In the genomic region with DNA sequence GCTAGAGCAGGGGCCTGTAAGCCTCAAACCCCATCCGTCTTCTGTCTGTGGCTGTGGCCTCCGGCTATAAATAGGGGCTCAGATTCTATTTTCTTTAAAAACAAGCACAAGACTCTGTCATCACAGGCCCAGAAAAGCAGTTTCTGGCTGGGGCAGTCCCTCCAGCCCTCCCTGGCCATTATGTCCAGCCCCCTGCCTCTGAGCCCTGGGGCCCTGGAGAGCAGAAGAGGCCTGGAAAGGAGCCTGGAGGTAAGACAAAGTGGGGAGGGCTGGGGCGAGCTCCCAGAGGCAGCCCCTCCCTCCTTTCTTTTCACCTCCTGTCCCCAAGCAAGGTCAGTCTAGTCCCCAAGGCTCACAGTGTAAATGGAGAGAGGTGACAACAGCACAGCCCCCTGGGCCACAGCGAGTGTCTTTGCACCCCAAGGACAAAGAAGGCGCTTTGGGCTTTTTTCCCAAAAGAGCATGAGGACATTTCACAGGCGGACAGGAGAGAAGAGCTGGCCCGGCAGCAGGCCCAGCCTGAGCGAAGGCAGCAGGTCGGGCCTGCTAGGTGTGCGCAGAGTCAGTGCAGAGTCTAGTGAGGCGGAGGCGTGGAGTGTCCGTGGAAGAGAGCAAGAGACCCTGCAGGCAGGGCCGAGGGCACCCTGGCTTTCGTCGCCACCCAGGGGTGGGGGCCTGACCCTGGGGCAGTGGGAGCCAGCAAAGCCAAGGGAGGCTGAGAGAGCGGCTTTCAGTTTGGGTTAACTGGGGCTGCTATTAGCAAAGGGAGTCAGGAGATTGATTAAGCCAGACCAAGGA, we compare ENCODE assay signal across 20 cellular contexts.
DNase-seq lines count a peak whose midpoint lies in the region; FAIRE-seq and TF ChIP-seq lines count a peak whose summit lies in the region.
"Had no signal": no experiment of that assay in that cellular context is flagged by ENCODE, and none has a peak within 500 bp of the region (broad histone marks: within the 10 kb centered on the region; RNA-seq: fewer than 3 reads in every experiment).

No MANE protein-coding gene starts in this region.

- H3K4me3 ChIP-seq in astrocyte (ENCODE audit: insufficient read depth, low read depth, low read length) (no peak overlapping the region), right atrium auricular region (no peak overlapping the region), trophoblast cell (ENCODE audit: low read depth, low read length) (no peak overlapping the region), dorsolateral prefrontal cortex (no peak overlapping the region)
- H3K4me3 ChIP-seq: SJCRH30 had no signal

- no peaks in the 10 kb centered on the region for H3K36me3 ChIP-seq in astrocyte (ENCODE audit: insufficient read depth, low read length)
- H3K36me3 ChIP-seq in right atrium auricular region = no peaks in the 10 kb centered on the region
- H3K36me3 ChIP-seq in trophoblast cell (ENCODE audit: control insufficient read depth in 1 of 2, insufficient read depth in 2 of 2, low read length in 2 of 2) = no peaks in the 10 kb centered on the region
- H3K36me3 ChIP-seq: SJCRH30 had no signal

- no peaks in the 10 kb centered on the region for H3K36me3 Mint-ChIP-seq in astrocyte (ENCODE audit: low read depth, unreplicated experiment)
- H3K36me3 Mint-ChIP-seq: natural killer cell treated with Interleukin-12 subunit alpha and Interleukin-12 subunit beta and Interleukin-15 and Interleukin-18, amount 100 ng/mL, for 72 hours had no signal

- no peak overlapping the region for H2BK5ac ChIP-seq in trophoblast cell (ENCODE audit: low read depth, low read length, poor library complexity)

- no peak overlapping the region for H3K23ac ChIP-seq in trophoblast cell (ENCODE audit: low read length)

- H3K27me3 Mint-ChIP-seq in astrocyte (ENCODE audit: low read depth, unreplicated experiment) = peaks cover 1% of the 10 kb centered on the region
- H3K27me3 Mint-ChIP-seq: natural killer cell treated with Interleukin-12 subunit alpha and Interleukin-12 subunit beta and Interleukin-15 and Interleukin-18, amount 100 ng/mL, for 72 hours had no signal

- TF ChIP-seq CTCF in astrocyte (IDR thresholded peaks at IDR 0.05; ENCODE audit: insufficient read depth, low read depth, low read length) = no peak
- TF ChIP-seq CTCF in right atrium auricular region (IDR thresholded peaks at IDR 0.05) = no peak
- TF ChIP-seq CTCF in dorsolateral prefrontal cortex (IDR thresholded peaks at IDR 0.05 in 54 of 56, conservative IDR thresholded peaks at IDR 0.05 in 2 of 56; ENCODE audit: low read depth in 1 of 56, partially characterized antibody in 56 of 56) = no peak

- no peak overlapping the region for H2BK120ac ChIP-seq in trophoblast cell (ENCODE audit: insufficient read depth, low read length, poor library complexity)

- no peak overlapping the region for H2AFZ ChIP-seq in astrocyte (ENCODE audit: low read depth, low read length)
- no peak overlapping the region for H2AFZ ChIP-seq in trophoblast cell (ENCODE audit: insufficient read depth, low read length, poor library complexity)

- DNase-seq in ELF-1 (ENCODE audit: low read depth, low spot score) = peak; percentile 62
- DNase-seq in astrocyte (ENCODE audit: low read depth) = no peak
- DNase-seq in right atrium auricular region (ENCODE audit: low spot score) = no peak
- no peak for DNase-seq in trophoblast cell
- DNase-seq in GM03348 (ENCODE audit: low spot score) = no peak
- no peak for DNase-seq in NCI-H1694 (lab: John Stamatoyannopoulos, UW)
- no peak for DNase-seq in dorsolateral prefrontal cortex
- DNase-seq in GM19238 (ENCODE audit: insufficient read length, low spot score) = no peak
- DNase-seq: activated CD4-positive, alpha-beta T cell treated with anti-CD3 and anti-CD28 coated beads for 4 hours; activated CD8-positive, alpha-beta memory T cell treated with anti-CD3 and anti-CD28 coated beads, Interleukin-2, amount 50 U/mL, for 48 hours; activated naive CD4-positive, alpha-beta T cell; foreskin fibroblast; GOT3; NCI-H146; retina; SJCRH30; stimulated activated CD4-positive, alpha-beta T cell treated with anti-CD3 and anti-CD28 coated beads, Interleukin-2, amount 100 ng/mL, for 48 hours; substantia nigra; T-helper 9 cell had no signal

- H3K18ac ChIP-seq in trophoblast cell (ENCODE audit: low read length) = no peak overlapping the region

- H3K4me1 ChIP-seq in astrocyte (ENCODE audit: insufficient read depth, low read length) = peaks cover 26% of the 10 kb centered on the region
- H3K4me1 ChIP-seq in right atrium auricular region = peaks cover 0 to 29% of the 10 kb centered on the region in 2 donors
- H3K4me1 ChIP-seq in trophoblast cell (ENCODE audit: control insufficient read depth in 1 of 2, insufficient read depth in 2 of 2, low read length in 2 of 2) = peaks cover 11 to 14% of the 10 kb centered on the region in 2 experiments

- H4K91ac ChIP-seq in trophoblast cell (ENCODE audit: low read depth, low read length) = peak overlapping the region; percentile 52

- H3K4me2 ChIP-seq in astrocyte (ENCODE audit: low read length) = peak overlapping the region; percentile 62
- no peak overlapping the region for H3K4me2 ChIP-seq in trophoblast cell (ENCODE audit: low read length)

- no peak overlapping the region for H3K4me3 Mint-ChIP-seq in astrocyte (ENCODE audit: unreplicated experiment)
- H3K4me3 Mint-ChIP-seq: natural killer cell treated with Interleukin-12 subunit alpha and Interleukin-12 subunit beta and Interleukin-15 and Interleukin-18, amount 100 ng/mL, for 72 hours had no signal

- WGBS in trophoblast cell (ENCODE audit: extremely low coverage, insufficient coverage, insufficient read length) = no CpG with 5 or more reads among the region's 17 CpGs

- no peak overlapping the region for H2BK12ac ChIP-seq in trophoblast cell (ENCODE audit: low read length)

- H3K27ac Mint-ChIP-seq in astrocyte (ENCODE audit: unreplicated experiment) = no peak overlapping the region
- H3K27ac Mint-ChIP-seq: natural killer cell treated with Interleukin-12 subunit alpha and Interleukin-12 subunit beta and Interleukin-15 and Interleukin-18, amount 100 ng/mL, for 72 hours had no signal

- H4K12ac ChIP-seq in trophoblast cell (ENCODE audit: low read depth, low read length) = no peak overlapping the region

- H3K9ac ChIP-seq in astrocyte (ENCODE audit: low read length) (peak overlapping the region; percentile 48), trophoblast cell (ENCODE audit: low read length) (no peak overlapping the region)

- peaks cover 4% of the 10 kb centered on the region for H3K79me1 ChIP-seq in trophoblast cell (ENCODE audit: low read length)

- H4K8ac ChIP-seq in trophoblast cell (ENCODE audit: low read depth, low read length) = no peak overlapping the region

- H3K27me3 ChIP-seq in astrocyte (ENCODE audit: insufficient read depth, low read length) (no peaks in the 10 kb centered on the region), right atrium auricular region (no peaks in the 10 kb centered on the region), trophoblast cell (ENCODE audit: insufficient read depth, low read length) (no peaks in the 10 kb centered on the region), dorsolateral prefrontal cortex (no peaks in the 10 kb centered on the region)
- H3K27me3 ChIP-seq: SJCRH30 had no signal

- H3K9me3 Mint-ChIP-seq in astrocyte (ENCODE audit: unreplicated experiment) = peaks cover 2% of the 10 kb centered on the region
- H3K9me3 Mint-ChIP-seq: natural killer cell treated with Interleukin-12 subunit alpha and Interleukin-12 subunit beta and Interleukin-15 and Interleukin-18, amount 100 ng/mL, for 72 hours had no signal

- no peaks in the 10 kb centered on the region for H4K20me1 ChIP-seq in astrocyte (ENCODE audit: insufficient read depth, low read length)

- peak overlapping the region; percentile 18 for H3K27ac ChIP-seq in astrocyte (ENCODE audit: low read depth, low read length)
- peak overlapping the region; percentile 38 to 66 for H3K27ac ChIP-seq in right atrium auricular region
- peak overlapping the region; percentile 6 for H3K27ac ChIP-seq in trophoblast cell (ENCODE audit: low read depth, low read length)
- H3K27ac ChIP-seq in dorsolateral prefrontal cortex = peak overlapping the region in 16 of 59 donors; percentile 2 to 69 (median 36)
- H3K27ac ChIP-seq: SJCRH30 had no signal

- intact Hi-C loops in dorsolateral prefrontal cortex (cut with DNase I) = no loop called here

- no peaks in the 10 kb centered on the region for H3K9me3 ChIP-seq in astrocyte (ENCODE audit: insufficient read depth, low read depth, low read length)
- H3K9me3 ChIP-seq in right atrium auricular region = no peaks in the 10 kb centered on the region
- peaks cover 5% of the 10 kb centered on the region for H3K9me3 ChIP-seq in trophoblast cell (ENCODE audit: insufficient read depth, low read depth, low read length)
- H3K9me3 ChIP-seq: SJCRH30 had no signal

- H3K14ac ChIP-seq in trophoblast cell (ENCODE audit: low read length) = no peak overlapping the region

- H3K4me1 Mint-ChIP-seq in astrocyte (ENCODE audit: low read depth, unreplicated experiment) = peaks cover 2% of the 10 kb centered on the region

- FAIRE-seq in astrocyte (lab: Jason Lieb, UNC) = no peak

- H3K79me2 ChIP-seq in astrocyte (ENCODE audit: insufficient read depth, low read length) = no peaks in the 10 kb centered on the region
- no peaks in the 10 kb centered on the region for H3K79me2 ChIP-seq in trophoblast cell (ENCODE audit: control insufficient read depth, insufficient read depth, low read length, poor library complexity)

- H3K4ac ChIP-seq in trophoblast cell (ENCODE audit: low read depth, low read length) = no peak overlapping the region

- no peak overlapping the region for H2AK5ac ChIP-seq in trophoblast cell (ENCODE audit: low read length)
